Comparison of ENCODE assay signal across 12 cellular contexts in genomic region chr6:26118999-26119398, GRCh38. TPM values are rescaled to one million over a fixed set of nuclear protein-coding genes. Genes with fewer than 3 reads are reported as not detected.
A peak's percentile ranks its signal among the peaks of the same experiment; 100 is the strongest.
DNase-seq lines count a peak whose midpoint lies in the region; ATAC-seq and TF ChIP-seq lines count a peak whose summit lies in the region.
"Had no signal": no experiment of that assay in that cellular context is flagged by ENCODE, and none has a peak within 500 bp of the region (broad histone marks: within the 10 kb centered on the region; RNA-seq: fewer than 3 reads in every experiment).

No MANE protein-coding gene starts in this region.

- intact Hi-C loops in ascending aorta (cut with DNase I): no loop called here

- H3K36me3 Mint-ChIP-seq in HFFc6 (ENCODE audit: low read depth): peaks cover 6% of the 10 kb centered on the region

- DNase-seq in SHP77 (lab: John Stamatoyannopoulos, UW): peak; percentile 49 to 50
- no peak for DNase-seq in SHP77 treated with DMSO at 0.1 percent for 48 hours (lab: John Stamatoyannopoulos, UW)
- DNase-seq in NCI-H748 treated with DMSO at 0.1 percent for 48 hours (lab: John Stamatoyannopoulos, UW): peak; percentile 78
- no peak for DNase-seq in ascending aorta (ENCODE audit: low spot score in 2 of 2)
- DNase-seq in HFFc6: no peak
- DNase-seq: activated effector memory CD4-positive, alpha-beta T cell treated with anti-CD3 and anti-CD28 coated beads, Interleukin-2, amount 50 U/mL, for 16 hours; dermis blood vessel endothelial cell; NCI-H1092 treated with DMSO at 0.1 percent for 48 hours; RPMI8226 had no signal

- H3K4me3 ChIP-seq in ascending aorta: no peak overlapping the region

- ATAC-seq in esophagus mucosa (peak; percentile 52), GM21367 (IDR thresholded peaks at IDR 0.05; ENCODE audit: unreplicated experiment) (no peak)

- H3K9me3 ChIP-seq in ascending aorta: no peaks in the 10 kb centered on the region

- peaks cover 8% of the 10 kb centered on the region for H3K27me3 Mint-ChIP-seq in HFFc6 (ENCODE audit: insufficient read depth)

- peaks cover 10% of the 10 kb centered on the region for H3K9me3 Mint-ChIP-seq in HFFc6

- TF ChIP-seq CTCF in ascending aorta (IDR thresholded peaks at IDR 0.05) (no peak), HFFc6 (IDR thresholded peaks at IDR 0.05) (no peak)

- H3K4me1 ChIP-seq in ascending aorta: peaks cover 0 to 5% of the 10 kb centered on the region in 2 donors

- H3K4me3 Mint-ChIP-seq in HFFc6: no peak overlapping the region

- H3K36me3 ChIP-seq in ascending aorta: no peaks in the 10 kb centered on the region

- H3K27ac Mint-ChIP-seq in HFFc6: no peak overlapping the region

- no peaks in the 10 kb centered on the region for H3K27me3 ChIP-seq in ascending aorta

- peaks cover 29% of the 10 kb centered on the region for H3K4me1 Mint-ChIP-seq in HFFc6 (ENCODE audit: low read depth)

- H3K27ac ChIP-seq in temporal lobe (ENCODE audit: low read depth, low read length) (peak overlapping the region; percentile 74), ascending aorta (no peak overlapping the region)

RNA-seq across cellular contexts. Expression of gene HFE, which starts 31.8 kb away (rescaled TPM):
- total RNA-seq in esophagus mucosa (4.7 TPM), temporal lobe (1.2 TPM), ascending aorta (2.6 TPM)
- 10 to 100 TPM; 16.1 to 21.7 (median 18.3) TPM for total RNA-seq in HFFc6 (2021; fragmentation: NEBNext Ultra II Directional; extraction: Animal tissue kit (Norgen Biotek cat#: 25700))

Comparison
In these comparisons a context has a peak if more than half of its experiments do, and no peak if none do; other contexts are left out.
1. DNase-seq: peak in SHP77 (2 of 2) and NCI-H748 treated with DMSO at 0.1 percent for 48 hours (single experiment); none in SHP77 treated with DMSO at 0.1 percent for 48 hours (single experiment), ascending aorta (0 of 2) and HFFc6 (single experiment).